ENCODE assay signal across 2 cellular contexts in the genomic region with DNA sequence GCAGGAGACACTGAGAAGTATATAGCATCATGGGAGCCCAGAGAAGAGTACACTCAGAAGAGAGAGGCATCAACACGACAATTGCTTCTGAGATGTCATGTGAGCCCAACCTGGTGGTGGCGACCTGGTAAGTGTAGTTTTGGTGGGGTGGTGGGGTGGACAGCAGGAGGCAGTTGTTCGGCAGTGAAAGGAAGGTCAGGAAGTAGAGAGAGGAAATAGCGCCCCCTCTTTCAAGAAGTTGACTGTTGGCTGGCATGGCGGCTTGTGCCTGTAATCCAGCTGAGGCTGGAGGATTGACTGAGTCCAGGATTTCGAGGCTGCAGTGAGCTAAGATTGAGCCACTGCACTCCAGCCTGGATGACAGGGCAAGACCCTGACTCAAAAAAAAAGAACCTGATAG.
TF ChIP-seq lines count a peak whose summit lies in the region.

No MANE protein-coding gene starts in this region.

TF ChIP-seq in H1, 55 proteins besides CTCF, POLR2A, EP300 and RAD21:
- peak; percentile 76; the same call in 1 of the 2 replicates for TF ChIP-seq YY1 (IDR thresholded peaks at IDR 0.05; ENCODE audit: low read depth, low read length)
- no peak for TF ChIP-seq SP1 (IDR thresholded peaks at IDR 0.05; ENCODE audit: low read depth, low read length)
- TF ChIP-seq, protein P1, sequence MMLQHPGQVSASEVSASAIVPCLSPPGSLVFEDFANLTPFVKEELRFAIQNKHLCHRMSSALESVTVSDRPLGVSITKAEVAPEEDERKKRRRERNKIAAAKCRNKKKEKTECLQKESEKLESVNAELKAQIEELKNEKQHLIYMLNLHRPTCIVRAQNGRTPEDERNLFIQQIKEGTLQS (IDR thresholded peaks at IDR 0.05; ENCODE audit: insufficient read depth, low read depth, low read length) = peak; percentile 20; the same call in 1 of the 2 replicates
TF ChIP-seq in H1: peak in this region for 2.

TF ChIP-seq in HEK293T, 16 proteins besides CTCF, POLR2A, EP300 and RAD21:
- TF ChIP-seq L3MBTL2 (conservative IDR thresholded peaks at IDR 0.05) (no peak), ZNF384 (IDR thresholded peaks at IDR 0.05) (no peak), SUZ12 (IDR thresholded peaks at IDR 0.05) (no peak), ARNT (IDR thresholded peaks at IDR 0.05) (no peak), LEF1 (IDR thresholded peaks at IDR 0.05; ENCODE audit: borderline replicate concordance) (no peak), FOXM1 (IDR thresholded peaks at IDR 0.05; ENCODE audit: borderline replicate concordance) (no peak), FOXK2 (IDR thresholded peaks at IDR 0.05) (no peak), FOXA1 (IDR thresholded peaks at IDR 0.05) (no peak), ELF4 (IDR thresholded peaks at IDR 0.05) (no peak), HDGF (IDR thresholded peaks at IDR 0.05; ENCODE audit: borderline replicate concordance) (no peak), SP1 (IDR thresholded peaks at IDR 0.05) (no peak), TARDBP (IDR thresholded peaks at IDR 0.05) (no peak), CTBP1 (IDR thresholded peaks at IDR 0.05; ENCODE audit: borderline replicate concordance) (no peak), BHLHE40 (IDR thresholded peaks at IDR 0.05; ENCODE audit: borderline replicate concordance) (no peak)
TF ChIP-seq in HEK293T: peak in this region for 0.
